8 cellular contexts compared by ENCODE assay signal in the genomic region with DNA sequence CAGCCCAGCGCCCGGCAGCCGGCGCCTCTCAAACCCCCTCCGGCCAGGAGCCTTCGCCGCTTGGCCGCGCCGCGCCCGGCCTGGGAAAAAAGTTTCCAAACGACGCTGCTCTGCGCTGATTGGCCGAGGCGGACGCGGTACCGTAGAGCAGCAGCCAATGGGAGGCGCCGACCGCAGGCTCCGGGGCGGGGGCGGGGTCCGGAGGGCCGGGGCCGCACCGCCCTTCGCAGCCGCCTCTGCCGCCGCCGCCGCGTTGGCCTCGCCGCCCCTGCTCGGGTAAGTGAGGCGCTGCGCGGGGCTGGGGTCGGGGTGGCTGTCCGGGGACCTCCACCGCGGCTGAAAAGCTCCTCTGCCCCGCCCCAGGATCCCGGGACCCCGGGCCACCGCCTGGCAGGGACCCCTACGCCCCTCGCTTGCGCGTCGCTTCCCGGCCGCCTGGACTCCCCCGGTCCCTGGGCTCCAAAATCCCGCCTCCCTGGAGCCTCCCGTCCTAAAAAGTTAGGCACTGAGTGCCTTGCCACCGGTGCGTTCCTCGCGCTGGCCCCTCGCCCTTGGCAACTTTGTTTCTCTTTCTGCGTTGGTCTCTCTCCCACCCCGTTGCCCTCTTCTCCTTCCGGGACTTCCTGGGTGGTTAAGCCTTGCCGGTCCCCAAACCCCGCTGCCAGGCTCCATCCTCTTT. TPM values are rescaled to one million over a fixed set of nuclear protein-coding genes. Genes with fewer than 3 reads are reported as not detected.
DNase-seq lines count a peak whose midpoint lies in the region; ATAC-seq and TF ChIP-seq lines count a peak whose summit lies in the region.

A gene with protein sequence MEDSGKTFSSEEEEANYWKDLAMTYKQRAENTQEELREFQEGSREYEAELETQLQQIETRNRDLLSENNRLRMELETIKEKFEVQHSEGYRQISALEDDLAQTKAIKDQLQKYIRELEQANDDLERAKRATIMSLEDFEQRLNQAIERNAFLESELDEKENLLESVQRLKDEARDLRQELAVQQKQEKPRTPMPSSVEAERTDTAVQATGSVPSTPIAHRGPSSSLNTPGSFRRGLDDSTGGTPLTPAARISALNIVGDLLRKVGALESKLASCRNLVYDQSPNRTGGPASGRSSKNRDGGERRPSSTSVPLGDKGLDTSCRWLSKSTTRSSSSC (plus strand): TSS at position 227 of the 679 bp plus-strand sequence. CDS start 14,534 bp downstream, outside the sequence.

- ATAC-seq in HG02610 (IDR thresholded peaks at IDR 0.05; ENCODE audit: unreplicated experiment) = peak; percentile 79
- peak; percentile 98 to 100 (median 99) for ATAC-seq in heart right ventricle

- WGBS in adipose tissue, 3 donors = 1% methylated on average over 58 to 71 of the region's 71 CpGs
- 0 to 1% methylated on average over 59 to 70 of the region's 71 CpGs for WGBS in heart right ventricle, 2 donors
- whole genome bisulfite sequencing in transverse colon (ENCODE audit: low coverage in 1 of 2), 2 donors = 0 to 2% methylated on average over 9 to 37 of the region's 71 CpGs

- peak within 1 kb of the TSS; percentile 51 for H3K27ac ChIP-seq in adipose tissue (ENCODE audit: low read depth, low read length)
- H3K27ac ChIP-seq in heart right ventricle = peak within 1 kb of the TSS; percentile 87 to 98 (median 94)
- H3K27ac ChIP-seq in transverse colon = peak within 1 kb of the TSS; percentile 92 to 98 (median 96)

- H3K4me3 ChIP-seq in GM12865 (ENCODE audit: low read depth, low read length) (peak within 1 kb of the TSS; percentile 96), heart right ventricle (peak within 1 kb of the TSS; percentile 76 to 100 (median 89)), transverse colon (peak within 1 kb of the TSS; percentile 89 to 98 (median 93))

- H3K27me3 ChIP-seq in heart right ventricle = no peaks in the 10 kb centered on the region
- H3K27me3 ChIP-seq in transverse colon = no peaks in the 10 kb centered on the region

- in situ Hi-C loops in transverse colon (cut with MboI; ENCODE audit: low pct_ligation_motif_present in 1 of 4, low pct_unique_long_range_greater_than_20kb in 1 of 4, low sequenced_read_pairs in 3 of 4) = no loop called here

- TF ChIP-seq CTCF in GM12865 (IDR thresholded peaks at IDR 0.05; ENCODE audit: insufficient read depth, low read depth, low read length, missing control alignments) = no peak
- peak in 1 of 9 donors; percentile 11 for TF ChIP-seq CTCF in heart right ventricle (IDR thresholded peaks at IDR 0.05)
- TF ChIP-seq CTCF in transverse colon (IDR thresholded peaks at IDR 0.05) = no peak

- TF ChIP-seq EP300 in transverse colon (IDR thresholded peaks at IDR 0.05; ENCODE audit: low read depth) = no peak

- H3K9me3 ChIP-seq in heart right ventricle = no peaks in the 10 kb centered on the region
- H3K9me3 ChIP-seq in transverse colon = no peaks in the 10 kb centered on the region

- DNase-seq in GM12865 (ENCODE audit: low read depth) (peak; percentile 93), NCI-H1105 (lab: John Stamatoyannopoulos, UW) (peak; percentile 83), T-helper 1 cell (peak; percentile 82 to 89 (median 86)), heart right ventricle (peak; percentile 92 to 94), posterior cingulate gyrus (peak; percentile 83 to 98 (median 90)), transverse colon (peak; percentile 94)

- H3K4me1 ChIP-seq in heart right ventricle (peaks cover 0 to 51% (median 38%) of the 10 kb centered on the region in 9 donors), transverse colon (peaks cover 4 to 42% (median 27%) of the 10 kb centered on the region in 4 donors)

- peak; percentile 54 for TF ChIP-seq POLR2A in transverse colon (IDR thresholded peaks at IDR 0.05)

- peaks cover 0 to 18% (median 0%) of the 10 kb centered on the region in 9 donors for H3K36me3 ChIP-seq in heart right ventricle
- H3K36me3 ChIP-seq in transverse colon = no peaks in the 10 kb centered on the region

- intact Hi-C loops in heart right ventricle (cut with DNase I) = no loop called here
- intact Hi-C loops in posterior cingulate gyrus (cut with DNase I) = no loop called here
- intact Hi-C loops in transverse colon (cut with DNase I; ENCODE audit: low total_unique reads) = no loop called here

RNA-seq across cellular contexts. Expression of the gene that starts here (rescaled TPM):
- polyA plus RNA-seq in adipose tissue = 10 to 100 TPM in 1 of 3 donors, 1 to 10 TPM in 2; 3.9 to 16.9 (median 9.9) TPM
- 10 to 100 TPM; 12.0 to 29.0 (median 20.0) TPM for total RNA-seq in heart right ventricle
- polyA plus RNA-seq in heart right ventricle = 10 to 100 TPM in 1 of 2 donors, 1 to 10 TPM in 1; 6.0 to 10.7 TPM
- 10 to 100 TPM; 21.0 to 47.6 (median 36.3) TPM for total RNA-seq in transverse colon

Comparison
In these comparisons a context has a peak if more than half of its experiments do, and no peak if none do; other contexts are left out.
1. Peak in every context shown above with its lines: DNase-seq, ATAC-seq, H3K4me3 ChIP-seq and H3K27ac ChIP-seq.